ENCODE assay signal across 7 cellular contexts in the genomic region with DNA sequence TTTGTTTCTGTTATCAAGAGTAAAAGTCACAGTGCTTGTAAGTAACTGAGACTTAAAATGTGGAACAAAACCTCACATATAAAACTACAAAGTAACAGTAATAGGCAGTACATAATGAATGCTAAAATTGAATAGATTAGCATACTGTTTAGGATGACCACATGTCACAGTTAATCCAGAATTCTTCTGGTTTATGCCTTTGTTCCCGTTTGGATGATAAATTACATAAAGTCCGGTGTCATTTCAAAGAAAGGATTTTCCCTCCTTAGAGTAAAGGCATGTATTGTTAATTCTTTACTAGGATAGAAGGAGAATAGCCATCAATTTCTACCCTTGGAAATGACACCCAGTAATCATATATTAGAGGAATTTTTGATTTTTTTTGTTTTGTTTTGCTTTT.
"Had no signal": no experiment of that assay in that cellular context is flagged by ENCODE, and none has a peak within 500 bp of the region (broad histone marks: within the 10 kb centered on the region; RNA-seq: fewer than 3 reads in every experiment).

No MANE protein-coding gene starts in this region.

- DNase-seq: H9, HCEC 1CT, KBM-7 had no signal

- H3K4me3 ChIP-seq: GM23338 had no signal

- H3K4me3 Mint-ChIP-seq: GM23338, H9, IgD-negative memory B cell had no signal

- ATAC-seq: GM23338, HepG2 had no signal

- H3K9me3 Mint-ChIP-seq: GM23338, H9, IgD-negative memory B cell had no signal

- H3K4me1 Mint-ChIP-seq: GM23338, IgD-negative memory B cell had no signal

- H3K27ac Mint-ChIP-seq: GM23338, H9, IgD-negative memory B cell had no signal

- H3K27ac ChIP-seq: HL-60 had no signal

- H3K36me3 Mint-ChIP-seq: IgD-negative memory B cell had no signal
